ENCODE assay signal across 21 cellular contexts in the genomic region with DNA sequence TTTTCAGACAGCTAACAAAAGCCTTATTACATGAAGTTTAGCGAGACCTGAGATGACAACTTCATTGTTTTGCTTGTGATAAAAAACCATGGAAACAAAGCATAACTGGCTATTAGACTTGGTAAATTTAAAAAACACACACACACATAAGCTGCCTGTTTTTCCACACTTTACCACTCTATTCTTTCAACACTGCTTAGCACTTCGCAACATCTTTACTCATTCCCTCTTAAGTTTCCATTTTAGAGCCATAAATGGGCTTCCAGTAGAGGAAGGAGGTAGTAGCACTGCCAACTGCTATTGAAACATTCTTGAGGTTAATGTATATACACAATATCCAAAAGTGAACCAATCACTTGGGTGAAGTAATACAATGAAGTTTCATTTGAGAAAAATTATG. TPM values are rescaled to one million over a fixed set of nuclear protein-coding genes. Genes with fewer than 3 reads are reported as not detected.
A peak's percentile ranks its signal among the peaks of the same experiment; 100 is the strongest.
DNase-seq lines count a peak whose midpoint lies in the region; ATAC-seq, FAIRE-seq and TF ChIP-seq lines count a peak whose summit lies in the region.
"Had no signal": no experiment of that assay in that cellular context is flagged by ENCODE, and none has a peak within 500 bp of the region (broad histone marks: within the 10 kb centered on the region; RNA-seq: fewer than 3 reads in every experiment).

No MANE protein-coding gene starts in this region.

- DNase-seq in CD14-positive monocyte (ENCODE audit: low spot score) (no peak), MV-4-11 (lab: John Stamatoyannopoulos, UW) (peak; percentile 92), astrocyte of the spinal cord (ENCODE audit: low read depth, low spot score) (peak; percentile 6), left lung (no peak), urothelium cell line (ENCODE audit: low spot score) (no peak), WTC11 (ENCODE audit: low spot score) (no peak), natural killer cell (no peak)
- no peak for DNase-seq in activated naive CD4-positive, alpha-beta T cell treated with anti-CD3 and anti-CD28 coated beads for 36 hours
- DNase-seq: activated CD4-positive, CD25-positive, alpha-beta regulatory T cell treated with anti-CD3 and anti-CD28 coated beads, Interleukin-2, amount 50 U/mL, for 72 hours; activated naive CD4-positive, alpha-beta T cell treated with Interleukin-2 at 50 U/mL for 16 hours; activated T-cell treated with anti-CD3 and anti-CD28 coated beads, Interleukin-2, amount 50 U/mL, for 4 hours; C1 segment of cervical spinal cord; NCI-H187; NCI-H2227 treated with DMSO at 0.1 percent for 48 hours; NCI-H774; stimulated activated CD4-positive, alpha-beta T cell treated with anti-CD3 and anti-CD28 coated beads, Interleukin-15, amount 100 ng/mL, for 24 hours; T1000 had no signal

- peak overlapping the region in 1 of 2 donors; percentile 66 for H3K27ac ChIP-seq in left lung
- H3K27ac ChIP-seq: A549, right atrium auricular region, SK-N-MC had no signal

- H3K27me3 Mint-ChIP-seq in CD14-positive monocyte (ENCODE audit: low read depth in 3 of 3) (no peaks in the 10 kb centered on the region), WTC11 (ENCODE audit: low read depth) (no peaks in the 10 kb centered on the region), natural killer cell (ENCODE audit: low read depth in 2 of 2) (no peaks in the 10 kb centered on the region)
- no peaks in the 10 kb centered on the region for H3K27me3 Mint-ChIP-seq in activated naive CD4-positive, alpha-beta T cell treated with anti-CD3 and anti-CD28 coated beads for 36 hours (ENCODE audit: low read depth)

- CTCF ChIA-PET in WTC11 (lab: Charles Lee): no interaction called here
- CTCF ChIA-PET in activated naive CD4-positive, alpha-beta T cell treated with anti-CD3 and anti-CD28 coated beads for 36 hours (lab: Charles Lee): no interaction called here

- no peak overlapping the region for H3K4me3 Mint-ChIP-seq in CD14-positive monocyte
- no peak overlapping the region for H3K4me3 Mint-ChIP-seq in WTC11
- H3K4me3 Mint-ChIP-seq in natural killer cell: no peak overlapping the region
- no peak overlapping the region for H3K4me3 Mint-ChIP-seq in activated naive CD4-positive, alpha-beta T cell treated with anti-CD3 and anti-CD28 coated beads for 36 hours
- H3K4me3 Mint-ChIP-seq: activated T-cell treated with anti-CD3 and anti-CD28 coated beads, Interleukin-2, amount 50 U/mL, for 4 hours had no signal

- H3K4me1 Mint-ChIP-seq in CD14-positive monocyte (peaks cover 42% of the 10 kb centered on the region), WTC11 (peaks cover 16% of the 10 kb centered on the region), natural killer cell (no peaks in the 10 kb centered on the region)
- no peaks in the 10 kb centered on the region for H3K4me1 Mint-ChIP-seq in activated naive CD4-positive, alpha-beta T cell treated with anti-CD3 and anti-CD28 coated beads for 36 hours (ENCODE audit: low read depth)

- H3K27ac Mint-ChIP-seq in CD14-positive monocyte (peak overlapping the region; percentile 35 to 89 (median 87)), WTC11 (no peak overlapping the region), natural killer cell (no peak overlapping the region)
- no peak overlapping the region for H3K27ac Mint-ChIP-seq in activated naive CD4-positive, alpha-beta T cell treated with anti-CD3 and anti-CD28 coated beads for 36 hours

- TF ChIP-seq CTCF in CD14-positive monocyte (IDR thresholded peaks at IDR 0.05): no peak
- TF ChIP-seq CTCF in astrocyte of the spinal cord (IDR thresholded peaks at IDR 0.05; ENCODE audit: low read depth, low read length): no peak
- no peak for TF ChIP-seq CTCF in left lung (IDR thresholded peaks at IDR 0.05)
- no peak for TF ChIP-seq CTCF in WTC11 (IDR thresholded peaks at IDR 0.05)
- no peak for TF ChIP-seq CTCF in natural killer cell (IDR thresholded peaks at IDR 0.05)

- no peaks in the 10 kb centered on the region for H3K27me3 ChIP-seq in left lung
- H3K27me3 ChIP-seq: right atrium auricular region had no signal

- POLR2A ChIA-PET in WTC11 (lab: Charles Lee): no interaction called here

- H3K9me3 Mint-ChIP-seq in CD14-positive monocyte: peaks cover 0 to 4% (median 0%) of the 10 kb centered on the region in 7 donors
- no peaks in the 10 kb centered on the region for H3K9me3 Mint-ChIP-seq in WTC11
- no peaks in the 10 kb centered on the region for H3K9me3 Mint-ChIP-seq in natural killer cell
- no peaks in the 10 kb centered on the region for H3K9me3 Mint-ChIP-seq in activated naive CD4-positive, alpha-beta T cell treated with anti-CD3 and anti-CD28 coated beads for 36 hours
- H3K9me3 Mint-ChIP-seq: activated T-cell treated with anti-CD3 and anti-CD28 coated beads, Interleukin-2, amount 50 U/mL, for 4 hours had no signal

- no peak for FAIRE-seq in urothelium cell line (lab: Jason Lieb, UNC)
- FAIRE-seq: A549 had no signal

- peaks cover 15 to 35% of the 10 kb centered on the region in 2 donors for H3K36me3 Mint-ChIP-seq in CD14-positive monocyte
- H3K36me3 Mint-ChIP-seq in WTC11: peaks cover 7% of the 10 kb centered on the region; the same call in 1 of the 2 replicates
- H3K36me3 Mint-ChIP-seq in natural killer cell: no peaks in the 10 kb centered on the region
- H3K36me3 Mint-ChIP-seq in activated naive CD4-positive, alpha-beta T cell treated with anti-CD3 and anti-CD28 coated beads for 36 hours (ENCODE audit: low read depth): peaks cover 2% of the 10 kb centered on the region

- intact Hi-C loops in CD14-positive monocyte (cut with micrococcal nuclease) (no loop called here), left lung (cut with DNase I) (no loop called here), natural killer cell (cut with micrococcal nuclease) (no loop called here)
- intact Hi-C loops in activated naive CD4-positive, alpha-beta T cell treated with anti-CD3 and anti-CD28 coated beads for 36 hours (cut with micrococcal nuclease): no loop called here

- in situ Hi-C loops in astrocyte of the spinal cord (cut with HindIII; ENCODE audit: low sequenced_read_pairs): no loop called here

- H3K4me1 ChIP-seq in left lung: peaks cover 0 to 10% of the 10 kb centered on the region in 2 donors
- H3K4me1 ChIP-seq: A549 had no signal

- H3K4me3 ChIP-seq in astrocyte of the spinal cord (ENCODE audit: low read depth, low read length): no peak overlapping the region
- no peak overlapping the region for H3K4me3 ChIP-seq in left lung
- H3K4me3 ChIP-seq: A549, right atrium auricular region, SK-N-MC had no signal

- ATAC-seq in left lung: peak; percentile 16
- ATAC-seq in WTC11: no peak
- ATAC-seq in natural killer cell: no peak
- ATAC-seq: A549; activated T-cell treated with anti-CD3 and anti-CD28 coated beads, Interleukin-2, amount 50 U/mL, for 4 hours; Panc1 had no signal

- no peaks in the 10 kb centered on the region for H3K9me3 ChIP-seq in left lung
- H3K9me3 ChIP-seq: right atrium auricular region had no signal

- no peaks in the 10 kb centered on the region for H3K36me3 ChIP-seq in left lung

TF ChIP-seq in WTC11, 78 proteins besides CTCF, POLR2A, EP300 and RAD21 (continues in another document):
- TF ChIP-seq, protein P1, sequence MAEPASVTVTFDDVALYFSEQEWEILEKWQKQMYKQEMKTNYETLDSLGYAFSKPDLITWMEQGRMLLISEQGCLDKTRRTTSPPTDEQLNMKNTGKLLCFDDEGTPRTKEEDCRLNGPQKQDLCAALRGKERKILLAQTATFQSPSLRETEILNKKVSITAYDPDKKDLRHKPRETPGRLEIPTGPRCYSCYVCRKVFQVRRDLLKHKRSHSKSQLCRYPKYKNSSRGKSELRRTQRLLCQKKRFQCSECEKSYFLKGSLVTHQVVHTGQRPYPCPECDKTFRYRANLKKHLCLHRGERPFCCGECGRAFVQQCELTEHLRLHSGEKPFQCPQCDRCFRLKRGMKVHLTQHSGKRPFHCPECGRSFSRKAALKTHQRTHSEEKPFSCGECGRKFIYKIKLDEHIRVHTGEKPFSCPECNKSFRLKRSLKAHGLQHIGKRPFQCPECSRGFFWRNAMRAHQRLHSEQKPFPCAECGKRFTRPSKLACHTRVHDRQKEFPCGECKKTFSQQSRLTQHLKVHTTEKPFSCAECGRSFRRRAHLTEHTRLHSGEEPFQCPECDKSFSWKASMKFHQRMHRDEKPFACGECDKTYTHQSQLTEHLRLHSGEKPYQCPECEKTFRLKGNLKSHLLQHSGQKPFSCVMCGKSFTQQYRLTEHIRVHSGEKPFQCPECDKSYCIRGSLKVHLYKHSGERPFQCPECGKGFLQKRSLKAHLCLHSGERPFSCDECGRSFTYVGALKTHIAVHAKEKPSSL (CRISPR knock-in tag; conservative IDR thresholded peaks at IDR 0.05): no peak
- TF ChIP-seq ZNF219 (CRISPR knock-in tag; IDR thresholded peaks at IDR 0.05; ENCODE audit: borderline replicate concordance) (no peak), KAT7 (CRISPR knock-in tag; IDR thresholded peaks at IDR 0.05; ENCODE audit: borderline replicate concordance) (no peak), ZNF416 (CRISPR knock-in tag; IDR thresholded peaks at IDR 0.05) (no peak), IRF2 (CRISPR knock-in tag; IDR thresholded peaks at IDR 0.05; ENCODE audit: borderline replicate concordance, low read depth) (no peak), FOXJ3 (CRISPR knock-in tag; IDR thresholded peaks at IDR 0.05; ENCODE audit: borderline replicate concordance) (no peak), MYBL2 (CRISPR knock-in tag; IDR thresholded peaks at IDR 0.05) (no peak), E2F1 (CRISPR knock-in tag; IDR thresholded peaks at IDR 0.05) (no peak)
- TF ChIP-seq, protein P2, sequence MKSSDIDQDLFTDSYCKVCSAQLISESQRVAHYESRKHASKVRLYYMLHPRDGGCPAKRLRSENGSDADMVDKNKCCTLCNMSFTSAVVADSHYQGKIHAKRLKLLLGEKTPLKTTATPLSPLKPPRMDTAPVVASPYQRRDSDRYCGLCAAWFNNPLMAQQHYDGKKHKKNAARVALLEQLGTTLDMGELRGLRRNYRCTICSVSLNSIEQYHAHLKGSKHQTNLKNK (CRISPR knock-in tag; IDR thresholded peaks at IDR 0.05): no peak

RNA-seq across cellular contexts. Expression of gene BAZ2B, which starts 54.1 kb away (rescaled TPM):
- polyA plus RNA-seq in CD14-positive monocyte: 10 to 100 TPM; 12.9 to 34.2 TPM
- total RNA-seq in left lung (10 to 100 TPM; 60.0 to 76.2 TPM), WTC11 (2021) (31.1 to 33.7 TPM (median 33.0 TPM) in 3 replicates), natural killer cell (10 to 100 TPM; 59.8 to 73.7 (median 68.4) TPM)
- 1 to 10 TPM; 8.3 to 9.7 TPM for total RNA-seq in activated naive CD4-positive, alpha-beta T cell treated with anti-CD3 and anti-CD28 coated beads for 36 hours

Comparison
In these comparisons a context has a peak if more than half of its experiments do, and no peak if none do; other contexts are left out.
1. DNase-seq: peak in MV-4-11 (single experiment) and astrocyte of the spinal cord (single experiment); none in CD14-positive monocyte (single experiment), left lung (0 of 2), urothelium cell line (single experiment), WTC11 (single experiment), natural killer cell (single experiment) and activated naive CD4-positive, alpha-beta T cell treated with anti-CD3 and anti-CD28 coated beads for 36 hours (single experiment).
2. H3K27ac Mint-ChIP-seq: peak in CD14-positive monocyte (7 of 7); none in WTC11 (single experiment), natural killer cell (0 of 2) and activated naive CD4-positive, alpha-beta T cell treated with anti-CD3 and anti-CD28 coated beads for 36 hours (single experiment).